13 cellular contexts compared by ENCODE assay signal in genomic region chr13:99357920-99358319, GRCh38. TPM values are rescaled to one million over a fixed set of nuclear protein-coding genes. Genes with fewer than 3 reads are reported as not detected.
A peak's percentile ranks its signal among the peaks of the same experiment; 100 is the strongest.
DNase-seq lines count a peak whose midpoint lies in the region; ATAC-seq and TF ChIP-seq lines count a peak whose summit lies in the region.
"Had no signal": no experiment of that assay in that cellular context is flagged by ENCODE, and none has a peak within 500 bp of the region (broad histone marks: within the 10 kb centered on the region; RNA-seq: fewer than 3 reads in every experiment).

No MANE protein-coding gene starts in this region.

- peaks cover 37% of the 10 kb centered on the region for H3K36me3 Mint-ChIP-seq in activated CD8-positive, alpha-beta memory T cell treated with anti-CD3 and anti-CD28 coated beads, Interleukin-2, amount 10 ng/mL, durations not matched to agents 7 days and 5 days
- peaks cover 52% of the 10 kb centered on the region for H3K36me3 Mint-ChIP-seq in activated CD4-positive, alpha-beta memory T cell treated with anti-CD3 and anti-CD28 coated beads for 36 hours
- peaks cover 37% of the 10 kb centered on the region for H3K36me3 Mint-ChIP-seq in endothelial cell (ENCODE audit: low read depth, unreplicated experiment)
- H3K36me3 Mint-ChIP-seq in stimulated activated effector memory CD8-positive, alpha-beta T cell treated with anti-CD3 and anti-CD28 coated beads, Interleukin-12 subunit alpha, Interleukin-12 subunit beta, amount 100 ng/mL, for 72 hours, result peaks cover 57% of the 10 kb centered on the region

- no peak for ATAC-seq in activated CD8-positive, alpha-beta memory T cell treated with anti-CD3 and anti-CD28 coated beads, Interleukin-2, amount 10 ng/mL, durations not matched to agents 7 days and 5 days
- ATAC-seq in stimulated activated effector memory CD8-positive, alpha-beta T cell treated with anti-CD3 and anti-CD28 coated beads, Interleukin-12 subunit alpha, Interleukin-12 subunit beta, amount 100 ng/mL, for 72 hours, result no peak
- no peak for ATAC-seq in GM18861 (IDR thresholded peaks at IDR 0.05; ENCODE audit: unreplicated experiment)

- no peak for DNase-seq in activated CD8-positive, alpha-beta memory T cell treated with anti-CD3 and anti-CD28 coated beads, Interleukin-2, amount 10 ng/mL, durations not matched to agents 7 days and 5 days
- DNase-seq in activated CD8-positive, alpha-beta memory T cell treated with anti-CD3 and anti-CD28 coated beads for 24 hours, result no peak
- peak; percentile 58 for DNase-seq in activated CD4-positive, alpha-beta memory T cell treated with anti-CD3 and anti-CD28 coated beads for 36 hours
- no peak for DNase-seq in endothelial cell (ENCODE audit: low spot score)
- peak in 1 of 2 donors; percentile 51 for DNase-seq in stimulated activated effector memory CD8-positive, alpha-beta T cell treated with anti-CD3 and anti-CD28 coated beads, Interleukin-12 subunit alpha, Interleukin-12 subunit beta, amount 100 ng/mL, for 72 hours (ENCODE audit: low spot score in 2 of 2)
- DNase-seq in COLO668 (lab: John Stamatoyannopoulos, UW; ENCODE audit: unreplicated experiment), result no peak
- no peak for DNase-seq in KG1 (lab: John Stamatoyannopoulos, UW)
- DNase-seq: H7, NCI-H1092 treated with DMSO at 0.1 percent for 48 hours, NCI-H446, T1000 had no signal

- H3K27ac Mint-ChIP-seq in activated CD8-positive, alpha-beta memory T cell treated with anti-CD3 and anti-CD28 coated beads, Interleukin-2, amount 10 ng/mL, durations not matched to agents 7 days and 5 days, result peak overlapping the region; percentile 95
- H3K27ac Mint-ChIP-seq in activated CD4-positive, alpha-beta memory T cell treated with anti-CD3 and anti-CD28 coated beads for 36 hours, result peak overlapping the region; percentile 95
- H3K27ac Mint-ChIP-seq in endothelial cell (ENCODE audit: unreplicated experiment), result no peak overlapping the region
- peak overlapping the region; percentile 98 for H3K27ac Mint-ChIP-seq in stimulated activated effector memory CD8-positive, alpha-beta T cell treated with anti-CD3 and anti-CD28 coated beads, Interleukin-12 subunit alpha, Interleukin-12 subunit beta, amount 100 ng/mL, for 72 hours

- peaks cover 86% of the 10 kb centered on the region for H3K4me1 Mint-ChIP-seq in activated CD8-positive, alpha-beta memory T cell treated with anti-CD3 and anti-CD28 coated beads, Interleukin-2, amount 10 ng/mL, durations not matched to agents 7 days and 5 days
- H3K4me1 Mint-ChIP-seq in activated CD4-positive, alpha-beta memory T cell treated with anti-CD3 and anti-CD28 coated beads for 36 hours (ENCODE audit: low read depth), result peaks cover 94% of the 10 kb centered on the region
- peaks cover 8% of the 10 kb centered on the region for H3K4me1 Mint-ChIP-seq in endothelial cell (ENCODE audit: unreplicated experiment)
- peaks cover 98% of the 10 kb centered on the region for H3K4me1 Mint-ChIP-seq in stimulated activated effector memory CD8-positive, alpha-beta T cell treated with anti-CD3 and anti-CD28 coated beads, Interleukin-12 subunit alpha, Interleukin-12 subunit beta, amount 100 ng/mL, for 72 hours

- CTCF ChIA-PET in activated CD8-positive, alpha-beta memory T cell treated with anti-CD3 and anti-CD28 coated beads, Interleukin-2, amount 10 ng/mL, durations not matched to agents 7 days and 5 days (lab: Charles Lee), result interaction anchor here (1.0 to 2.0 kb wide), 5 partner anchors 10 to 91 kb away, joined by 3 to 8 read pairs (median 4); no protein-coding TSS in a partner anchor
- CTCF ChIA-PET in activated CD4-positive, alpha-beta memory T cell treated with anti-CD3 and anti-CD28 coated beads for 36 hours (lab: Charles Lee), result interaction anchor here (0.7 to 7.6 kb wide), 4 partner anchors 49 to 92 kb away, joined by 3 to 68 read pairs (median 4); no protein-coding TSS in a partner anchor

- POLR2A ChIA-PET in activated CD4-positive, alpha-beta memory T cell treated with anti-CD3 and anti-CD28 coated beads for 36 hours (lab: Charles Lee), result interaction anchor here (0.6 to 7.6 kb wide), 10 partner anchors 9 to 88 kb away, joined by 3 to 246 read pairs (median 10); partner anchors contain the start of gene GPR183

- peak overlapping the region; percentile 2 for H3K4me3 Mint-ChIP-seq in activated CD8-positive, alpha-beta memory T cell treated with anti-CD3 and anti-CD28 coated beads, Interleukin-2, amount 10 ng/mL, durations not matched to agents 7 days and 5 days
- H3K4me3 Mint-ChIP-seq in activated CD4-positive, alpha-beta memory T cell treated with anti-CD3 and anti-CD28 coated beads for 36 hours, result peak overlapping the region; percentile 9
- H3K4me3 Mint-ChIP-seq in endothelial cell (ENCODE audit: unreplicated experiment), result peak overlapping the region; percentile 43
- H3K4me3 Mint-ChIP-seq in stimulated activated effector memory CD8-positive, alpha-beta T cell treated with anti-CD3 and anti-CD28 coated beads, Interleukin-12 subunit alpha, Interleukin-12 subunit beta, amount 100 ng/mL, for 72 hours, result peak overlapping the region; percentile 72

- H3K27me3 Mint-ChIP-seq in activated CD8-positive, alpha-beta memory T cell treated with anti-CD3 and anti-CD28 coated beads, Interleukin-2, amount 10 ng/mL, durations not matched to agents 7 days and 5 days, result no peaks in the 10 kb centered on the region
- no peaks in the 10 kb centered on the region for H3K27me3 Mint-ChIP-seq in activated CD4-positive, alpha-beta memory T cell treated with anti-CD3 and anti-CD28 coated beads for 36 hours
- H3K27me3 Mint-ChIP-seq in endothelial cell (ENCODE audit: unreplicated experiment), result no peaks in the 10 kb centered on the region

- intact Hi-C loops in activated CD4-positive, alpha-beta memory T cell treated with anti-CD3 and anti-CD28 coated beads for 36 hours (cut with micrococcal nuclease), result loop anchor here (1.0 to 10.0 kb wide), 15 partner anchors 9 to 843 kb away; partner anchors contain the start of gene UBAC2

- H3K9me3 Mint-ChIP-seq in activated CD8-positive, alpha-beta memory T cell treated with anti-CD3 and anti-CD28 coated beads, Interleukin-2, amount 10 ng/mL, durations not matched to agents 7 days and 5 days (ENCODE audit: low read depth), result no peaks in the 10 kb centered on the region
- H3K9me3 Mint-ChIP-seq in activated CD4-positive, alpha-beta memory T cell treated with anti-CD3 and anti-CD28 coated beads for 36 hours, result no peaks in the 10 kb centered on the region
- H3K9me3 Mint-ChIP-seq in endothelial cell (ENCODE audit: unreplicated experiment), result no peaks in the 10 kb centered on the region
- no peaks in the 10 kb centered on the region for H3K9me3 Mint-ChIP-seq in stimulated activated effector memory CD8-positive, alpha-beta T cell treated with anti-CD3 and anti-CD28 coated beads, Interleukin-12 subunit alpha, Interleukin-12 subunit beta, amount 100 ng/mL, for 72 hours

- TF ChIP-seq CTCF in endothelial cell (IDR thresholded peaks at IDR 0.05; ENCODE audit: unreplicated experiment), result no peak

RNA-seq across cellular contexts. Expression of gene GPR183, which starts 50.7 kb away (rescaled TPM):
- 10 to 100 TPM; 15.3 to 19.5 TPM for total RNA-seq in activated CD8-positive, alpha-beta memory T cell treated with anti-CD3 and anti-CD28 coated beads, Interleukin-2, amount 10 ng/mL, durations not matched to agents 7 days and 5 days
- 10 to 100 TPM; 46.4 to 47.1 TPM for total RNA-seq in activated CD4-positive, alpha-beta memory T cell treated with anti-CD3 and anti-CD28 coated beads for 36 hours
- not detected for total RNA-seq in endothelial cell (ENCODE audit: unreplicated experiment)
- total RNA-seq: A673, H7 had no signal

Comparison
In these comparisons a context has a peak if more than half of its experiments do, and no peak if none do; other contexts are left out.
1. H3K4me3 Mint-ChIP-seq: peak in every context shown above with its lines; median percentile 72 in stimulated activated effector memory CD8-positive, alpha-beta T cell treated with anti-CD3 and anti-CD28 coated beads, Interleukin-12 subunit alpha, Interleukin-12 subunit beta, amount 100 ng/mL, for 72 hours; 43 in endothelial cell; 9 in activated CD4-positive, alpha-beta memory T cell treated with anti-CD3 and anti-CD28 coated beads for 36 hours; 2 in activated CD8-positive, alpha-beta memory T cell treated with anti-CD3 and anti-CD28 coated beads, Interleukin-2, amount 10 ng/mL, durations not matched to agents 7 days and 5 days.
2. RNA of gene GPR183, which starts 50.7 kb away (total RNA-seq): 46.4 to 47.1 TPM in activated CD4-positive, alpha-beta memory T cell treated with anti-CD3 and anti-CD28 coated beads for 36 hours and 15.3 to 19.5 TPM in activated CD8-positive, alpha-beta memory T cell treated with anti-CD3 and anti-CD28 coated beads, Interleukin-2, amount 10 ng/mL, durations not matched to agents 7 days and 5 days; not detected in endothelial cell (single experiment); every median in the first group is over 10 times any median in the second.